ENCODE assay signal across 8 cellular contexts in genomic region chr1:59926381-59927243, GRCh38. TPM values are rescaled to one million over a fixed set of nuclear protein-coding genes. Genes with fewer than 3 reads are reported as not detected.
A peak's percentile ranks its signal among the peaks of the same experiment; 100 is the strongest.
DNase-seq lines count a peak whose midpoint lies in the region; ATAC-seq, FAIRE-seq and TF ChIP-seq lines count a peak whose summit lies in the region.

Gene CYP2J2 (minus strand): TSS chr1:59926773. CDS start chr1:59926746, 27 bp downstream.

- H3K9ac ChIP-seq in kidney (ENCODE audit: low read length in 2 of 2), result peak within 1 kb of the TSS in 1 of 2 donors; percentile 55

- H3K27me3 Mint-ChIP-seq in IgD-negative memory B cell, result peaks cover 6% of the 10 kb centered on the region

- H3K36me3 ChIP-seq in BE2C (no peaks in the 10 kb centered on the region), breast epithelium (no peaks in the 10 kb centered on the region), kidney (ENCODE audit: control insufficient read depth in 1 of 2, insufficient read depth in 2 of 2, low read length in 2 of 2) (no peaks in the 10 kb centered on the region)

- peak within 1 kb of the TSS; percentile 54 for H3K4me3 ChIP-seq in BE2C (ENCODE audit: low read depth, low read length)
- peak within 1 kb of the TSS; percentile 33 to 78 (median 67) for H3K4me3 ChIP-seq in breast epithelium
- H3K4me3 ChIP-seq in kidney (ENCODE audit: low read length in 2 of 2), result peak within 1 kb of the TSS; percentile 75 to 78

- no peak for TF ChIP-seq POLR2A in breast epithelium (IDR thresholded peaks at IDR 0.05)

- H3K27me3 ChIP-seq in BE2C (peaks cover 10% of the 10 kb centered on the region), breast epithelium (no peaks in the 10 kb centered on the region)

- peak within 1 kb of the TSS; percentile 52 to 70 for H3K27ac ChIP-seq in breast epithelium
- no peak within 1 kb of the TSS for H3K27ac ChIP-seq in kidney (ENCODE audit: low read depth in 2 of 2, low read length in 2 of 2)

- H3K9me3 ChIP-seq in BE2C (no peaks in the 10 kb centered on the region), breast epithelium (no peaks in the 10 kb centered on the region), kidney (ENCODE audit: control insufficient read depth in 1 of 2, low read length in 2 of 2) (peaks cover 3 to 4% of the 10 kb centered on the region in 2 donors)

- peak within 1 kb of the TSS in 1 of 3 donors; percentile 81 for H3K27ac Mint-ChIP-seq in IgD-negative memory B cell

- intact Hi-C loops in breast epithelium (cut with DNase I; ENCODE audit: low total_unique reads) (loop anchor here (5.0 kb wide), 1 partner anchor 1229 kb away; no protein-coding TSS in a partner anchor), kidney (cut with DNase I) (no loop called here)

- TF ChIP-seq CTCF in BE2C (IDR thresholded peaks at IDR 0.05; ENCODE audit: low read depth, low read length) (no peak), breast epithelium (IDR thresholded peaks at IDR 0.05) (no peak), kidney (IDR thresholded peaks at IDR 0.05; ENCODE audit: borderline replicate concordance, extremely low read depth, insufficient read depth) (no peak), GM13977 (IDR thresholded peaks at IDR 0.05; ENCODE audit: extremely low read depth, insufficient read depth, missing control alignments) (no peak)

- ATAC-seq in GM19455 (IDR thresholded peaks at IDR 0.05; ENCODE audit: unreplicated experiment), result peak; percentile 83

- DNase-seq in BE2C (peak; percentile 53), T1000 (lab: John Stamatoyannopoulos, UW) (peak; percentile 43), breast epithelium (ENCODE audit: low spot score in 2 of 2) (peak; percentile 55 to 65), kidney (peak; percentile 81), GM13977 (ENCODE audit: low spot score) (no peak)
- peak; percentile 50 for DNase-seq in stimulated activated CD4-positive, alpha-beta T cell treated with anti-CD3 and anti-CD28 coated beads, Interleukin-12 subunit alpha, Interleukin-12 subunit beta, amount 100 ng/mL, for 4 hours

- no peaks in the 10 kb centered on the region for H3K36me3 Mint-ChIP-seq in IgD-negative memory B cell

- in situ Hi-C loops in GM13977 (cut with MboI; ENCODE audit: low pct_unique_long_range_greater_than_20kb, low sequenced_read_pairs, unreplicated experiment), result no loop called here

- FAIRE-seq in kidney (lab: Jason Lieb, UNC), result no peak

- peaks cover 1 to 12% (median 9%) of the 10 kb centered on the region in 3 donors for H3K9me3 Mint-ChIP-seq in IgD-negative memory B cell

- H3K4me1 ChIP-seq in BE2C (no peaks in the 10 kb centered on the region), breast epithelium (no peaks in the 10 kb centered on the region), kidney (ENCODE audit: control insufficient read depth in 1 of 2, insufficient read depth in 1 of 2, low read depth in 1 of 2, low read length in 2 of 2) (no peaks in the 10 kb centered on the region)

- peak within 1 kb of the TSS; percentile 91 to 97 (median 92) for H3K4me3 Mint-ChIP-seq in IgD-negative memory B cell

- peaks cover 4 to 16% (median 8%) of the 10 kb centered on the region in 3 donors for H3K4me1 Mint-ChIP-seq in IgD-negative memory B cell

RNA-seq across cellular contexts. Expression of gene CYP2J2, which starts in this region (rescaled TPM):
- not detected for polyA plus RNA-seq in BE2C (2012; ENCODE audit: insufficient read depth, insufficient read length, low read depth)
- polyA plus RNA-seq in IgD-negative memory B cell (1.0 TPM), kidney (ENCODE audit: insufficient read depth, low read depth, low replicate concordance) (4.6 TPM)
- total RNA-seq in breast epithelium (10 to 100 TPM in 1 of 3 donors, 1 to 10 TPM in 1, under 1 TPM in 1; 0.16 to 12.8 (median 8.3) TPM), kidney (1.0 TPM)

Comparison
In these comparisons a context has a peak if more than half of its experiments do, and no peak if none do; other contexts are left out.
1. H3K27ac ChIP-seq: peak in breast epithelium (2 of 2); none in kidney (0 of 2).
2. Peak in every context shown above with its lines, with median percentiles within 50 percentile points of each other: H3K4me3 ChIP-seq.